ENCODE assay signal across 20 cellular contexts in genomic region chr7:158120313-158120712, GRCh38.
"Had no signal": no experiment of that assay in that cellular context is flagged by ENCODE, and none has a peak within 500 bp of the region (broad histone marks: within the 10 kb centered on the region; RNA-seq: fewer than 3 reads in every experiment).

No MANE protein-coding gene starts in this region.

- H3K27ac ChIP-seq: left lung, lower lobe of right lung, neural progenitor cell, pancreas, tibial artery, upper lobe of left lung, uterus had no signal

- DNase-seq: cortex of kidney; effector CD8-positive, alpha-beta T cell; foreskin melanocyte; head of caudate nucleus; hypothalamus; islet precursor cell; lower lobe of right lung; midbrain; nucleus accumbens; pancreas; right cardiac atrium; stimulated activated CD4-positive, alpha-beta T cell treated with anti-CD3 and anti-CD28 coated beads, Interleukin-2, amount 100 ng/mL, for 48 hours; stimulated activated naive CD8-positive, alpha-beta T cell treated with anti-CD3 and anti-CD28 coated beads, Interleukin-15, Interleukin-2, amounts not matched to agents 100 U/mL and 50 U/mL, for 24 hours; upper lobe of left lung; uterus had no signal

- H3K36me3 ChIP-seq: left lung, lower lobe of right lung, pancreas, tibial artery, upper lobe of left lung, uterus had no signal

- H3K9me3 ChIP-seq: uterus had no signal

- H3K4me1 ChIP-seq: left lung, lower lobe of right lung, neural progenitor cell, pancreas, tibial artery, upper lobe of left lung, uterus had no signal

- ATAC-seq: pancreas; stimulated activated naive CD8-positive, alpha-beta T cell treated with anti-CD3 and anti-CD28 coated beads, Interleukin-15, Interleukin-2, amounts not matched to agents 100 U/mL and 50 U/mL, for 24 hours had no signal

- H3K27me3 ChIP-seq: left lung, neural progenitor cell, pancreas, tibial artery, upper lobe of left lung, uterus had no signal

- H3K4me3 ChIP-seq: dorsolateral prefrontal cortex, left lung, lower lobe of right lung, neural progenitor cell, pancreas, smooth muscle cell, tibial artery, upper lobe of left lung, uterus had no signal
